ENCODE assay signal across 8 cellular contexts in genomic region chr5:14351845-14352712, GRCh38.
DNase-seq lines count a peak whose midpoint lies in the region; ATAC-seq, FAIRE-seq and TF ChIP-seq lines count a peak whose summit lies in the region.

No MANE protein-coding gene starts in this region.

- WGBS in ovary, 3 donors, result 68 to 84% (median 73%) methylated on average over 7 of the region's 7 CpGs
- WGBS in transverse colon (ENCODE audit: low coverage in 1 of 2), 2 donors, result 50 to 68% methylated on average over 2 to 7 of the region's 7 CpGs

- H3K27me3 ChIP-seq in ovary, result no peaks in the 10 kb centered on the region
- no peaks in the 10 kb centered on the region for H3K27me3 ChIP-seq in transverse colon

- TF ChIP-seq POLR2A in ovary (IDR thresholded peaks at IDR 0.05) (no peak), transverse colon (IDR thresholded peaks at IDR 0.05) (no peak)

- H3K4me3 ChIP-seq in ovary (no peak overlapping the region), transverse colon (no peak overlapping the region)

- TF ChIP-seq CTCF in ovary (IDR thresholded peaks at IDR 0.05) (peak; percentile 66 to 84 (median 74)), transverse colon (IDR thresholded peaks at IDR 0.05) (peak; percentile 79 to 95 (median 95))

- FAIRE-seq in RCC 7860 (lab: Jason Lieb, UNC), result peak; percentile 44

- H3K4me1 ChIP-seq in ovary (ENCODE audit: insufficient read depth) (no peaks in the 10 kb centered on the region), transverse colon (peaks cover 0 to 4% (median 0%) of the 10 kb centered on the region in 4 donors)

- peak; percentile 74 for DNase-seq in EL
- peak; percentile 38 for DNase-seq in KG1 (lab: John Stamatoyannopoulos, UW)
- DNase-seq in RCC 7860 (ENCODE audit: low spot score), result peak; percentile 74
- DNase-seq in activated T-helper 1 cell treated with anti-CD3 and anti-CD28 coated beads, Interleukin-2, amount 50 U/mL, for 16 hours (ENCODE audit: low read depth in 1 of 2, low spot score in 1 of 2), result peak; percentile 27 to 30
- DNase-seq in fibroblast of the conjunctiva (ENCODE audit: low read depth), result peak; percentile 62
- peak; percentile 34 to 78 (median 66) for DNase-seq in ovary
- DNase-seq in transverse colon, result peak; percentile 66

- H3K36me3 ChIP-seq in ovary, result no peaks in the 10 kb centered on the region
- no peaks in the 10 kb centered on the region for H3K36me3 ChIP-seq in transverse colon

- no peak overlapping the region for H3K27ac ChIP-seq in ovary
- no peak overlapping the region for H3K27ac ChIP-seq in transverse colon

- TF ChIP-seq EP300 in ovary (IDR thresholded peaks at IDR 0.05), result no peak
- no peak for TF ChIP-seq EP300 in transverse colon (IDR thresholded peaks at IDR 0.05; ENCODE audit: low read depth)

- in situ Hi-C loops in transverse colon (cut with MboI; ENCODE audit: low pct_ligation_motif_present in 1 of 4, low pct_unique_long_range_greater_than_20kb in 1 of 4, low sequenced_read_pairs in 3 of 4), result loop anchor here in 3 of 4 donors (25.0 kb wide), 3 partner anchors 285 to 660 kb away; no protein-coding TSS in a partner anchor

- no peaks in the 10 kb centered on the region for H3K9me3 ChIP-seq in ovary
- H3K9me3 ChIP-seq in transverse colon, result no peaks in the 10 kb centered on the region

- intact Hi-C loops in ovary (cut with DNase I) (loop anchor here in 2 of 4 donors (5.0 kb wide), 2 partner anchors 295 to 365 kb away; no protein-coding TSS in a partner anchor), transverse colon (cut with DNase I; ENCODE audit: low total_unique reads) (loop anchor here (10.0 kb wide), 1 partner anchor 367 kb away; no protein-coding TSS in a partner anchor)

- ATAC-seq in GM21723 (IDR thresholded peaks at IDR 0.05; ENCODE audit: unreplicated experiment), result peak; percentile 95
